ENCODE assay signal across 8 cellular contexts in genomic region chr4:168514249-168514852, GRCh38. TPM values are rescaled to one million over a fixed set of nuclear protein-coding genes. Genes with fewer than 3 reads are reported as not detected.
DNase-seq lines count a peak whose midpoint lies in the region; ATAC-seq and TF ChIP-seq lines count a peak whose summit lies in the region.

No MANE protein-coding gene starts in this region.

- no peaks in the 10 kb centered on the region for H3F3A ChIP-seq in neural cell (ENCODE audit: insufficient read depth, low read length, poor library complexity, severe bottlenecking)

- no peak for TF ChIP-seq EP300 in neural cell (conservative IDR thresholded peaks at IDR 0.05; ENCODE audit: poor library complexity, severe bottlenecking)

- no peak overlapping the region for H2AFZ ChIP-seq in neural cell (ENCODE audit: low read depth, low read length)

- no peak overlapping the region for H3K4me2 ChIP-seq in neural cell (ENCODE audit: low read length)

- TF ChIP-seq POLR2A in breast epithelium (IDR thresholded peaks at IDR 0.05): no peak

- peak; percentile 6 for DNase-seq in DMS53 treated with DMSO at 0.1 percent for 48 hours (lab: John Stamatoyannopoulos, UW; ENCODE audit: unreplicated experiment)
- DNase-seq in NAMALWA (ENCODE audit: low spot score): peak; percentile 57
- DNase-seq in breast epithelium (ENCODE audit: low spot score in 2 of 2): no peak
- DNase-seq in NCI-H524 treated with DMSO at 0.1 percent for 48 hours (lab: John Stamatoyannopoulos, UW): no peak
- DNase-seq in activated naive CD4-positive, alpha-beta T cell treated with anti-CD3 and anti-CD28 coated beads, Interleukin-2, amount 10 ng/mL, durations not matched to agents 7 days and 5 days: no peak
- DNase-seq in cortex of kidney (lab: John Stamatoyannopoulos, UW): no peak

- H3K4me3 ChIP-seq in breast epithelium (no peak overlapping the region), neural cell (ENCODE audit: low read length) (no peak overlapping the region)

- peaks cover 13% of the 10 kb centered on the region for H3K27me3 Mint-ChIP-seq in activated naive CD4-positive, alpha-beta T cell treated with anti-CD3 and anti-CD28 coated beads, Interleukin-2, amount 10 ng/mL, durations not matched to agents 7 days and 5 days

- H3K27ac Mint-ChIP-seq in activated naive CD4-positive, alpha-beta T cell treated with anti-CD3 and anti-CD28 coated beads, Interleukin-2, amount 10 ng/mL, durations not matched to agents 7 days and 5 days: no peak overlapping the region

- H3K9me3 ChIP-seq in breast epithelium (no peaks in the 10 kb centered on the region), neural cell (ENCODE audit: low read length) (no peaks in the 10 kb centered on the region)

- H3K27ac ChIP-seq in breast epithelium: no peak overlapping the region
- no peak overlapping the region for H3K27ac ChIP-seq in neural cell (ENCODE audit: low read length)

- H3K9me3 Mint-ChIP-seq in activated naive CD4-positive, alpha-beta T cell treated with anti-CD3 and anti-CD28 coated beads, Interleukin-2, amount 10 ng/mL, durations not matched to agents 7 days and 5 days: no peaks in the 10 kb centered on the region

- H3K36me3 ChIP-seq in breast epithelium (no peaks in the 10 kb centered on the region), neural cell (ENCODE audit: insufficient read depth, low read length) (no peaks in the 10 kb centered on the region)

- H4K20me1 ChIP-seq in neural cell (ENCODE audit: insufficient read depth): no peaks in the 10 kb centered on the region

- TF ChIP-seq CTCF in breast epithelium (IDR thresholded peaks at IDR 0.05): peak; percentile 23 to 47 (median 44)
- TF ChIP-seq CTCF in neural cell (IDR thresholded peaks at IDR 0.05; ENCODE audit: poor library complexity, severe bottlenecking): peak; percentile 60

- ATAC-seq in GM18502 (IDR thresholded peaks at IDR 0.05; ENCODE audit: poor library complexity, unreplicated experiment): no peak

- H3K27me3 ChIP-seq in breast epithelium (no peaks in the 10 kb centered on the region), neural cell (ENCODE audit: insufficient read depth, low read depth, low read length) (no peaks in the 10 kb centered on the region)

- H3K4me1 Mint-ChIP-seq in activated naive CD4-positive, alpha-beta T cell treated with anti-CD3 and anti-CD28 coated beads, Interleukin-2, amount 10 ng/mL, durations not matched to agents 7 days and 5 days: peaks cover 40% of the 10 kb centered on the region

- no peaks in the 10 kb centered on the region for H3K9me2 ChIP-seq in neural cell (ENCODE audit: insufficient read depth, low read length)

- H3K79me2 ChIP-seq in neural cell (replicated peaks; ENCODE audit: insufficient read depth, low read length): no peaks in the 10 kb centered on the region

- H3K9ac ChIP-seq in neural cell (ENCODE audit: low read length): no peak overlapping the region

- peak; percentile 54 for TF ChIP-seq RAD21 in neural cell (conservative IDR thresholded peaks at IDR 0.05)

- H3K36me3 Mint-ChIP-seq in activated naive CD4-positive, alpha-beta T cell treated with anti-CD3 and anti-CD28 coated beads, Interleukin-2, amount 10 ng/mL, durations not matched to agents 7 days and 5 days: no peaks in the 10 kb centered on the region

- intact Hi-C loops in breast epithelium (cut with DNase I; ENCODE audit: low total_unique reads): no loop called here

- CTCF ChIA-PET in activated naive CD4-positive, alpha-beta T cell treated with anti-CD3 and anti-CD28 coated beads, Interleukin-2, amount 10 ng/mL, durations not matched to agents 7 days and 5 days (lab: Charles Lee): interaction anchor here (0.6 to 2.7 kb wide), 12 partner anchors 11 to 407 kb away, joined by 3 to 23 read pairs (median 3); no protein-coding TSS in a partner anchor

- no peaks in the 10 kb centered on the region for H3K4me1 ChIP-seq in breast epithelium

- no peak overlapping the region for H3K4me3 Mint-ChIP-seq in activated naive CD4-positive, alpha-beta T cell treated with anti-CD3 and anti-CD28 coated beads, Interleukin-2, amount 10 ng/mL, durations not matched to agents 7 days and 5 days

TF ChIP-seq in neural cell, 6 proteins besides CTCF, POLR2A, EP300 and RAD21:
- TF ChIP-seq SMC3 (conservative IDR thresholded peaks at IDR 0.05; ENCODE audit: poor library complexity): peak; percentile 68
- TF ChIP-seq TAF1 (IDR thresholded peaks at IDR 0.05; ENCODE audit: low read depth): no peak
TF ChIP-seq in neural cell: peak in this region for 1.

RNA-seq across cellular contexts. Expression of gene PALLD, which starts 17.5 kb away (rescaled TPM):
- total RNA-seq in breast epithelium: 100 to 1,000 TPM in 2 of 3 donors, 10 to 100 TPM in 1; 96.0 to 186 (median 174) TPM
- 19.9 and 20.5 TPM in 2 replicates for polyA plus RNA-seq in neural cell
- 32.1 and 44.6 TPM in 2 replicates for polyA minus RNA-seq in neural cell

RNA-seq across cellular contexts. Expression of gene DDX60L, which starts 34.1 kb away (rescaled TPM):
- total RNA-seq in breast epithelium: 10 to 100 TPM; 13.4 to 21.0 (median 18.4) TPM
- polyA plus RNA-seq in neural cell: not detected in 2 replicates
- not detected in 2 replicates for polyA minus RNA-seq in neural cell

Comparison
In these comparisons a context has a peak if more than half of its experiments do, and no peak if none do; other contexts are left out.
1. DNase-seq: peak in DMS53 treated with DMSO at 0.1 percent for 48 hours (single experiment) and NAMALWA (single experiment); none in breast epithelium (0 of 2), NCI-H524 treated with DMSO at 0.1 percent for 48 hours (single experiment), activated naive CD4-positive, alpha-beta T cell treated with anti-CD3 and anti-CD28 coated beads, Interleukin-2, amount 10 ng/mL, durations not matched to agents 7 days and 5 days (single experiment) and cortex of kidney (single experiment).